8 cellular contexts compared by ENCODE assay signal in the genomic region with DNA sequence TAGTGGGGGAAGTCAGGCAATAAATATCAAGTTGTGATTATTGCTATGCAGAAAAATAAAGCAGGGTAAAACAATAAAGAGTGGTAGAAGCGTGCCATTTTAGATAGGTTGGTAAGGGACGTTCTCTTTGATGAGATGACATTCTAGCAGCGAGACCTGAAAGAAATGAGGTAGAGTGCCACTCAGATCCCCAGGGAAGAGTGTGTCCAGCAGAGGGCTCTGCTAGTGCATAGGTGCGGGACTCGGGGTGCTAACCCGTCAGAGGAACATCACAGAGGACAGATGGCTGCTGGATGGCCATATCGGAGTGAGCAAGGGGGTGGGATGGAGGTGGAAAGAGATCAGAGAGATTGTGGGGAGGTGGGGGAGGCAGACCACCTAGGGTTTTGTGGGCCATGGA. TPM values are rescaled to one million over a fixed set of nuclear protein-coding genes. Genes with fewer than 3 reads are reported as not detected.
DNase-seq lines count a peak whose midpoint lies in the region; ATAC-seq and TF ChIP-seq lines count a peak whose summit lies in the region.

No MANE protein-coding gene starts in this region.

- H4K20me1 ChIP-seq in DND-41 (ENCODE audit: insufficient read depth, low read length) (no peaks in the 10 kb centered on the region), OCI-LY7 (ENCODE audit: insufficient read depth, low read length) (no peaks in the 10 kb centered on the region)

- 47 to 48% methylated on average over 7 of the region's 7 CpGs for WGBS in tibial nerve, 2 donors

- BruUV-seq in OCI-LY7 (replicated peaks; lab: Mats Ljungman, UMichigan), result no TSS peak

- H3K9me2 ChIP-seq in OCI-LY7 (ENCODE audit: insufficient read depth, low read length), result no peaks in the 10 kb centered on the region

- no peak overlapping the region for H3K4me2 ChIP-seq in DND-41 (ENCODE audit: insufficient read depth, low read length)
- H3K4me2 ChIP-seq in OCI-LY7 (ENCODE audit: low read length), result no peak overlapping the region

- no peak for TF ChIP-seq POLR2A in tibial nerve (IDR thresholded peaks at IDR 0.05)

- DNase-seq in DND-41 (no peak), H7 (peak; percentile 48), OCI-LY7 (ENCODE audit: low spot score) (peak; percentile 8), fibroblast of villous mesenchyme (ENCODE audit: low read depth) (no peak), tibial nerve (ENCODE audit: low spot score in 2 of 2) (no peak)
- no peak for DNase-seq in activated T-helper 2 cell treated with anti-CD3 and anti-CD28 coated beads, Interferon-gamma antibody, Interleukin-2, Interleukin-4, amounts not matched to agents 10 μg/mL and 5 μg/mL and 100 μg/mL, durations not matched to agents 14 hours and 24 hours and 36 hours (ENCODE audit: low spot score)

- POLR2A ChIA-PET in OCI-LY7 (lab: Charles Lee), result no interaction called here

- H3K9me3 Mint-ChIP-seq in activated T-helper 2 cell treated with anti-CD3 and anti-CD28 coated beads, Interferon-gamma antibody, Interleukin-2, Interleukin-4, amounts not matched to agents 10 μg/mL and 5 μg/mL and 100 μg/mL, durations not matched to agents 14 hours and 24 hours and 36 hours, result no peaks in the 10 kb centered on the region

- no peak for TF ChIP-seq EP300 in tibial nerve (IDR thresholded peaks at IDR 0.05)

- intact Hi-C loops in OCI-LY7 (cut with micrococcal nuclease; ENCODE audit: unreplicated experiment), result loop anchor here (5.0 to 10.0 kb wide), 2 partner anchors 126 to 1543 kb away; no protein-coding TSS in a partner anchor
- intact Hi-C loops in activated T-helper 2 cell treated with anti-CD3 and anti-CD28 coated beads, Interferon-gamma antibody, Interleukin-2, Interleukin-4, amounts not matched to agents 10 μg/mL and 5 μg/mL and 100 μg/mL, durations not matched to agents 14 hours and 24 hours and 36 hours (cut with micrococcal nuclease), result no loop called here

- H3K9me3 ChIP-seq in DND-41 (ENCODE audit: insufficient read depth, low read length, severe bottlenecking) (no peaks in the 10 kb centered on the region), OCI-LY7 (ENCODE audit: low read length) (no peaks in the 10 kb centered on the region), tibial nerve (no peaks in the 10 kb centered on the region)

- no peak overlapping the region for H2AFZ ChIP-seq in DND-41 (ENCODE audit: low read depth, low read length)
- H2AFZ ChIP-seq in OCI-LY7 (ENCODE audit: low read length), result no peak overlapping the region

- no peaks in the 10 kb centered on the region for H3K36me3 ChIP-seq in DND-41 (ENCODE audit: insufficient read depth, low read length)
- H3K36me3 ChIP-seq in H7 (replicated peaks; ENCODE audit: control insufficient read depth, insufficient read depth, low read length), result no peaks in the 10 kb centered on the region
- H3K36me3 ChIP-seq in OCI-LY7 (ENCODE audit: insufficient read depth, low read length), result no peaks in the 10 kb centered on the region
- peaks cover 0 to 16% (median 0%) of the 10 kb centered on the region in 3 donors for H3K36me3 ChIP-seq in tibial nerve

- no peaks in the 10 kb centered on the region for H3K27me3 ChIP-seq in DND-41 (ENCODE audit: insufficient read depth, low read length, poor library complexity)
- no peaks in the 10 kb centered on the region for H3K27me3 ChIP-seq in H7 (ENCODE audit: control insufficient read depth, insufficient read depth, low read length)
- no peaks in the 10 kb centered on the region for H3K27me3 ChIP-seq in tibial nerve

- H3K27ac ChIP-seq in DND-41 (ENCODE audit: low read length), result no peak overlapping the region
- no peak overlapping the region for H3K27ac ChIP-seq in OCI-LY7 (ENCODE audit: low read depth, low read length, poor library complexity, severe bottlenecking)
- peak overlapping the region in 1 of 4 donors; percentile 70 for H3K27ac ChIP-seq in tibial nerve

- no peak overlapping the region for H3K4me3 Mint-ChIP-seq in activated T-helper 2 cell treated with anti-CD3 and anti-CD28 coated beads, Interferon-gamma antibody, Interleukin-2, Interleukin-4, amounts not matched to agents 10 μg/mL and 5 μg/mL and 100 μg/mL, durations not matched to agents 14 hours and 24 hours and 36 hours (ENCODE audit: low read depth)

- peaks cover 9% of the 10 kb centered on the region for H3K27me3 Mint-ChIP-seq in activated T-helper 2 cell treated with anti-CD3 and anti-CD28 coated beads, Interferon-gamma antibody, Interleukin-2, Interleukin-4, amounts not matched to agents 10 μg/mL and 5 μg/mL and 100 μg/mL, durations not matched to agents 14 hours and 24 hours and 36 hours (ENCODE audit: low read depth)

- H3K79me2 ChIP-seq in DND-41 (ENCODE audit: insufficient read depth, low read length) (no peaks in the 10 kb centered on the region), OCI-LY7 (ENCODE audit: insufficient read depth, low read depth, low read length) (no peaks in the 10 kb centered on the region)

- H3K4me3 ChIP-seq in DND-41 (ENCODE audit: low read depth in 1 of 2, low read length in 2 of 2) (no peak overlapping the region), H7 (ENCODE audit: insufficient read depth, low read depth, low read length) (no peak overlapping the region), OCI-LY7 (ENCODE audit: low read depth, low read length, poor library complexity, severe bottlenecking) (no peak overlapping the region), fibroblast of villous mesenchyme (ENCODE audit: low read depth, low read length) (no peak overlapping the region), tibial nerve (no peak overlapping the region)

- peaks cover 4% of the 10 kb centered on the region for H3K4me1 Mint-ChIP-seq in activated T-helper 2 cell treated with anti-CD3 and anti-CD28 coated beads, Interferon-gamma antibody, Interleukin-2, Interleukin-4, amounts not matched to agents 10 μg/mL and 5 μg/mL and 100 μg/mL, durations not matched to agents 14 hours and 24 hours and 36 hours (ENCODE audit: low read depth)

- no peak overlapping the region for H3K27ac Mint-ChIP-seq in activated T-helper 2 cell treated with anti-CD3 and anti-CD28 coated beads, Interferon-gamma antibody, Interleukin-2, Interleukin-4, amounts not matched to agents 10 μg/mL and 5 μg/mL and 100 μg/mL, durations not matched to agents 14 hours and 24 hours and 36 hours

- CTCF ChIA-PET in OCI-LY7 (lab: Charles Lee; ENCODE audit: unreplicated experiment), result no interaction called here

- no peaks in the 10 kb centered on the region for H3K36me3 Mint-ChIP-seq in activated T-helper 2 cell treated with anti-CD3 and anti-CD28 coated beads, Interferon-gamma antibody, Interleukin-2, Interleukin-4, amounts not matched to agents 10 μg/mL and 5 μg/mL and 100 μg/mL, durations not matched to agents 14 hours and 24 hours and 36 hours (ENCODE audit: low read depth)

- peak; percentile 52 for TF ChIP-seq CTCF in DND-41 (IDR thresholded peaks at IDR 0.05; ENCODE audit: borderline replicate concordance, extremely low read depth, low read length, poor library complexity, severe bottlenecking)
- peak; percentile 71 for TF ChIP-seq CTCF in OCI-LY7 (conservative IDR thresholded peaks at IDR 0.05; ENCODE audit: low read length)
- TF ChIP-seq CTCF in fibroblast of villous mesenchyme (IDR thresholded peaks at IDR 0.05; ENCODE audit: insufficient read depth, low read depth, low read length), result peak; percentile 36
- peak; percentile 17 to 43 (median 41) for TF ChIP-seq CTCF in tibial nerve (IDR thresholded peaks at IDR 0.05)

- ATAC-seq in DND-41 (ENCODE audit: insufficient read depth, low read depth) (peak; percentile 40; the same call in 1 of the 3 replicates), HG03378 (IDR thresholded peaks at IDR 0.05; ENCODE audit: unreplicated experiment) (no peak), HG02798 (IDR thresholded peaks at IDR 0.05; ENCODE audit: poor library complexity, unreplicated experiment) (no peak)

- no peak overlapping the region for H3K9ac ChIP-seq in DND-41 (ENCODE audit: low read depth, low read length)

- H3K4me1 ChIP-seq in DND-41 (ENCODE audit: insufficient read depth, low read length), result no peaks in the 10 kb centered on the region
- H3K4me1 ChIP-seq in OCI-LY7 (ENCODE audit: insufficient read depth, low read length, poor library complexity, severe bottlenecking), result no peaks in the 10 kb centered on the region
- no peaks in the 10 kb centered on the region for H3K4me1 ChIP-seq in tibial nerve

RNA-seq across cellular contexts. Expression of gene GTF2A1L, which starts 16.3 kb away (rescaled TPM):
- 1.7 and 2.5 TPM in 2 replicates for total RNA-seq in H7 (2014; rRNA removed; shearing (Covaris generic))
- total RNA-seq in OCI-LY7 (2014; rRNA removed; shearing (Covaris generic)), result not detected in 2 replicates
- total RNA-seq in OCI-LY7 (2022) (not detected in 2 replicates), fibroblast of villous mesenchyme (0.32 and 4.7 TPM in 2 replicates), tibial nerve (1 to 10 TPM; 2.5 to 9.9 (median 6.7) TPM)
- not detected in 2 replicates for total RNA-seq in activated T-helper 2 cell treated with anti-CD3 and anti-CD28 coated beads, Interferon-gamma antibody, Interleukin-2, Interleukin-4, amounts not matched to agents 10 μg/mL and 5 μg/mL and 100 μg/mL, durations not matched to agents 14 hours and 24 hours and 36 hours

Comparison
In these comparisons a context has a peak if more than half of its experiments do, and no peak if none do; other contexts are left out.
1. DNase-seq: peak in H7 (single experiment) and OCI-LY7 (single experiment); none in DND-41 (single experiment), fibroblast of villous mesenchyme (single experiment), tibial nerve (0 of 2) and activated T-helper 2 cell treated with anti-CD3 and anti-CD28 coated beads, Interferon-gamma antibody, Interleukin-2, Interleukin-4, amounts not matched to agents 10 μg/mL and 5 μg/mL and 100 μg/mL, durations not matched to agents 14 hours and 24 hours and 36 hours (single experiment).
2. Peak in every context shown above with its lines, with median percentiles within 50 percentile points of each other: CTCF ChIP-seq.